In the genomic region with DNA sequence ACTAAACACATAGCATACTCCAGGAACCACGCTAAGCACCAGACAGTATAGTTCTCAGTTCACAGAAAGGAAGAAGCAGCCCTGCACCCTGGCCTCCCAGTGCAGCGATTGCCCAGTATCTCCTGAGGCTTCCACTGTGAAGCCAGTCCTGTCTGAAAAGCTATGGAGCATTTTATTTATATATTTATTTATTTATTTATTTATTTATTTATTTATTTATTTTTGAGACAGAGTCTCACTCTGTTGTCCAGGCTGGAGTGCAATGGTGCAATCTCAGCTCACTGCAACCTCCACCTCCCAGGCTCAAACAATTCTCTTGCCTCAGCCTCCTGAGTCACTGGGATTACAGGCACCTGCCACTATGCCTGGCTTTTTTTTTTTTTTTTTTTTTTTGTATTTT, we compare ENCODE assay signal across 4 cellular contexts. TPM values are rescaled to one million over a fixed set of nuclear protein-coding genes. Genes with fewer than 3 reads are reported as not detected.
"Had no signal": no experiment of that assay in that cellular context is flagged by ENCODE, and none has a peak within 500 bp of the region (broad histone marks: within the 10 kb centered on the region; RNA-seq: fewer than 3 reads in every experiment).

No MANE protein-coding gene starts in this region.

RNA-seq across cellular contexts. Expression of a gene that starts 25.5 kb away (rescaled TPM):
- total RNA-seq: LHCN-M2, M059J, MCF 10A, NCI-H460 had no signal
